2 cellular contexts compared by ENCODE assay signal in genomic region chr3:171270541-171270940, GRCh38.
TF ChIP-seq lines count a peak whose summit lies in the region.

No MANE protein-coding gene starts in this region.

TF ChIP-seq in A549, 52 proteins besides CTCF, POLR2A, EP300 and RAD21 (continued from another document):
- TF ChIP-seq MAX (IDR thresholded peaks at IDR 0.05) = no peak
TF ChIP-seq in A549: peak in this region for 1.

TF ChIP-seq in K562, 482 proteins besides CTCF, POLR2A, EP300 and RAD21 (continued from another document):
- TF ChIP-seq ADNP (tag; IDR thresholded peaks at IDR 0.05) (peak; percentile 75; the same call in 1 of the 2 replicates), KDM1A (IDR thresholded peaks at IDR 0.05) (peak in 1 of 2 experiments; percentile 60; a peak in 2 of 4 replicates), CTCFL (IDR thresholded peaks at IDR 0.05; ENCODE audit: borderline replicate concordance, insufficient read depth, low read depth, low read length, poor library complexity, severe bottlenecking) (no peak), ZNF316 (IDR thresholded peaks at IDR 0.05) (no peak), ZNF146 (CRISPR knock-in tag; IDR thresholded peaks at IDR 0.05; ENCODE audit: unreplicated experiment) (no peak), SAP30 (IDR thresholded peaks at IDR 0.05; ENCODE audit: borderline replicate concordance, insufficient read depth, low read depth, low read length, poor library complexity, severe bottlenecking) (no peak), ZNF274 (IDR thresholded peaks at IDR 0.05; ENCODE audit: borderline replicate concordance, low read depth, low read length) (no peak), MAFF (IDR thresholded peaks at IDR 0.05; ENCODE audit: low read length) (no peak), RBM25 (IDR thresholded peaks at IDR 0.05; ENCODE audit: low read depth, low read length, severe bottlenecking) (peak; percentile 88), BCOR (IDR thresholded peaks at IDR 0.05) (peak; percentile 59; the same call in 1 of the 2 replicates), TBL1XR1 (IDR thresholded peaks at IDR 0.05; ENCODE audit: low read length in 2 of 2) (no peak), ARID4B (CRISPR knock-in tag; IDR thresholded peaks at IDR 0.05) (no peak), PHF8 (IDR thresholded peaks at IDR 0.05; ENCODE audit: borderline replicate concordance, low read length) (no peak), MCM2 (IDR thresholded peaks at IDR 0.05; ENCODE audit: low read depth) (no peak), ZNF780A (CRISPR knock-in tag; IDR thresholded peaks at IDR 0.05) (no peak), AFF4 (CRISPR knock-in tag; IDR thresholded peaks at IDR 0.05) (no peak), FOXJ2 (tag; IDR thresholded peaks at IDR 0.05) (no peak), ASH1L (IDR thresholded peaks at IDR 0.05; ENCODE audit: borderline replicate concordance, low read depth, partially characterized antibody) (no peak), CTBP1 (IDR thresholded peaks at IDR 0.05; ENCODE audit: borderline replicate concordance) (no peak), TSC22D4 (tag; IDR thresholded peaks at IDR 0.05) (no peak)
TF ChIP-seq in K562: peak in this region for 4.
